Comparison of ENCODE assay signal across 28 cellular contexts in genomic region chr10:97203220-97203619, GRCh38. TPM values are rescaled to one million over a fixed set of nuclear protein-coding genes. Genes with fewer than 3 reads are reported as not detected.
"Had no signal": no experiment of that assay in that cellular context is flagged by ENCODE, and none has a peak within 500 bp of the region (broad histone marks: within the 10 kb centered on the region; RNA-seq: fewer than 3 reads in every experiment).

No MANE protein-coding gene starts in this region.

- H3K9me3 ChIP-seq: left lung, lower lobe of right lung, neutrophil, right atrium auricular region, right lobe of liver, tibial nerve, vagina had no signal

- H2AFZ ChIP-seq: neural progenitor cell, parathyroid adenoma had no signal

- ATAC-seq: left colon; left lung; lower lobe of right lung; natural killer cell; right lobe of liver; stimulated activated memory B cell treated with anti-CD40 and anti-IgM and Interleukin-4, amounts not matched to agents 10 μg/mL and 1 μg/mL and 100 μg/mL, for 72 hours; stimulated activated naive CD8-positive, alpha-beta T cell treated with anti-CD3 and anti-CD28 coated beads, Interleukin-15, amount 100 ng/mL, for 72 hours had no signal

- H3K4me3 ChIP-seq: left lung, lower lobe of right lung, neural progenitor cell, right atrium auricular region, right lobe of liver, smooth muscle cell, tibial nerve, vagina had no signal

- DNase-seq: hippocampal formation; kidney; left colon; left lung; lower lobe of right lung; mammary epithelial cell; mesenchymal stem cell; naive B cell; natural killer cell; nephron progenitor cell; occipital lobe; right lobe of liver; stimulated activated CD4-positive, alpha-beta T cell treated with anti-CD3 and anti-CD28 coated beads, Interleukin-1b, Interleukin-23, amount 100 ng/mL, for 48 hours; stimulated activated CD4-positive, alpha-beta T cell treated with anti-CD3 and anti-CD28 coated beads, Interleukin-2, amount 100 ng/mL, for 48 hours; stimulated activated CD4-positive, alpha-beta T cell treated with anti-CD3 and anti-CD28 coated beads, Interleukin-4, amount 100 ng/mL, for 4 hours; stimulated activated CD8-positive, alpha-beta memory T cell treated with anti-CD3 and anti-CD28 coated beads, Interleukin-4, amount 100 ng/mL, for 48 hours; stimulated activated naive CD4-positive, alpha-beta T cell treated with Interleukin-2 at 50 U/mL for 16 hours; stimulated activated naive CD8-positive, alpha-beta T cell treated with anti-CD3 and anti-CD28 coated beads, Interleukin-15, amount 100 ng/mL, for 72 hours; substantia nigra had no signal

- H3K36me3 ChIP-seq: left lung, lower lobe of right lung, neural progenitor cell, neutrophil, right atrium auricular region, right lobe of liver, tibial nerve, vagina had no signal

- H3K79me2 ChIP-seq: parathyroid adenoma had no signal

- H3K4me1 ChIP-seq: left lung, lower lobe of right lung, parathyroid adenoma, right atrium auricular region, right lobe of liver, tibial nerve, vagina had no signal

- H3K9ac ChIP-seq: neural progenitor cell, parathyroid adenoma had no signal

- H3K4me2 ChIP-seq: neural progenitor cell, smooth muscle cell had no signal

- H3K27me3 ChIP-seq: right atrium auricular region, right lobe of liver, tibial nerve, vagina had no signal

- H3K27ac ChIP-seq: left lung, lower lobe of right lung, neural progenitor cell, neutrophil, parathyroid adenoma, right atrium auricular region, right lobe of liver, tibial nerve, vagina had no signal

- FAIRE-seq: kidney had no signal

RNA-seq across cellular contexts. Expression of gene SLIT1, which starts 17.5 kb away (rescaled TPM):
- total RNA-seq: mammary epithelial cell, osteocyte, right atrium auricular region, smooth muscle cell had no signal
- polyA plus RNA-seq: mammary epithelial cell had no signal
